In genomic region chr2:110732422-110733413, GRCh38 we compare ENCODE assay signal across 8 cellular contexts. TPM values are rescaled to one million over a fixed set of nuclear protein-coding genes. Genes with fewer than 3 reads are reported as not detected.
DNase-seq lines count a peak whose midpoint lies in the region; ATAC-seq and TF ChIP-seq lines count a peak whose summit lies in the region.

Gene ACOXL, plus strand, starts transcription at chr2:110732573. Its CDS starts 35,817 bp downstream, at chr2:110768390.

- no peak within 1 kb of the TSS for H3K27ac Mint-ChIP-seq in activated CD4-positive, alpha-beta T cell treated with anti-CD3 and anti-CD28 coated beads, Interleukin-2, amount 10 ng/mL, durations not matched to agents 7 days and 5 days
- no peak within 1 kb of the TSS for H3K27ac Mint-ChIP-seq in activated CD4-positive, alpha-beta memory T cell treated with anti-CD3 and anti-CD28 coated beads for 36 hours

- H3K27me3 ChIP-seq in thoracic aorta (replicated peaks; ENCODE audit: insufficient read depth) = peaks cover 5% of the 10 kb centered on the region

- peaks cover 14% of the 10 kb centered on the region for H3K4me1 Mint-ChIP-seq in activated CD4-positive, alpha-beta T cell treated with anti-CD3 and anti-CD28 coated beads, Interleukin-2, amount 10 ng/mL, durations not matched to agents 7 days and 5 days
- peaks cover 13% of the 10 kb centered on the region for H3K4me1 Mint-ChIP-seq in activated CD4-positive, alpha-beta memory T cell treated with anti-CD3 and anti-CD28 coated beads for 36 hours (ENCODE audit: low read depth)

- no peak for ATAC-seq in thoracic aorta (ENCODE audit: insufficient number of reproducible peaks, low FRiP score, low read depth)

- peak within 1 kb of the TSS; percentile 55 for H3K4me3 Mint-ChIP-seq in activated CD4-positive, alpha-beta T cell treated with anti-CD3 and anti-CD28 coated beads, Interleukin-2, amount 10 ng/mL, durations not matched to agents 7 days and 5 days
- peak within 1 kb of the TSS; percentile 20 for H3K4me3 Mint-ChIP-seq in activated CD4-positive, alpha-beta memory T cell treated with anti-CD3 and anti-CD28 coated beads for 36 hours

- peaks cover 2% of the 10 kb centered on the region for H3K9me3 Mint-ChIP-seq in activated CD4-positive, alpha-beta T cell treated with anti-CD3 and anti-CD28 coated beads, Interleukin-2, amount 10 ng/mL, durations not matched to agents 7 days and 5 days
- no peaks in the 10 kb centered on the region for H3K9me3 Mint-ChIP-seq in activated CD4-positive, alpha-beta memory T cell treated with anti-CD3 and anti-CD28 coated beads for 36 hours

- no peak within 1 kb of the TSS for H3K27ac ChIP-seq in thoracic aorta

- DNase-seq in activated CD4-positive, alpha-beta T cell treated with anti-CD3 and anti-CD28 coated beads, Interleukin-2, amount 10 ng/mL, durations not matched to agents 7 days and 5 days = peak; percentile 24
- DNase-seq in activated CD4-positive, alpha-beta T cell treated with anti-CD3 and anti-CD28 coated beads for 4 hours = no peak
- no peak for DNase-seq in activated CD4-positive, alpha-beta memory T cell treated with anti-CD3 and anti-CD28 coated beads for 36 hours
- peak; percentile 78 for DNase-seq in iPS-NIHi7 (ENCODE audit: extremely low spot score)
- no peak for DNase-seq in thoracic aorta (ENCODE audit: low spot score)
- no peak for DNase-seq in NCI-H82 treated with DMSO at 0.1 percent for 48 hours (lab: John Stamatoyannopoulos, UW; ENCODE audit: unreplicated experiment)
- DNase-seq in foreskin melanocyte = no peak
- no peak for DNase-seq in activated CD4-positive, CD25-positive, alpha-beta regulatory T cell (lab: John Stamatoyannopoulos, UW)

- peak within 1 kb of the TSS; percentile 61 for H3K4me3 ChIP-seq in thoracic aorta

- POLR2A ChIA-PET in activated CD4-positive, alpha-beta T cell treated with anti-CD3 and anti-CD28 coated beads, Interleukin-2, amount 10 ng/mL, durations not matched to agents 7 days and 5 days (lab: Charles Lee) = no interaction called here
- POLR2A ChIA-PET in activated CD4-positive, alpha-beta memory T cell treated with anti-CD3 and anti-CD28 coated beads for 36 hours (lab: Charles Lee) = no interaction called here

- no peaks in the 10 kb centered on the region for H3K36me3 ChIP-seq in thoracic aorta

- CTCF ChIA-PET in activated CD4-positive, alpha-beta T cell treated with anti-CD3 and anti-CD28 coated beads, Interleukin-2, amount 10 ng/mL, durations not matched to agents 7 days and 5 days (lab: Charles Lee) = interaction anchor here (1.1 to 1.6 kb wide), 2 partner anchors 13 to 16 kb away, joined by 3 to 4 read pairs; no protein-coding TSS in a partner anchor
- CTCF ChIA-PET in activated CD4-positive, alpha-beta memory T cell treated with anti-CD3 and anti-CD28 coated beads for 36 hours (lab: Charles Lee) = interaction anchor here (1.1 kb wide), 1 partner anchor 23 kb away, joined by 3 read pairs; no protein-coding TSS in a partner anchor

- TF ChIP-seq CTCF in thoracic aorta (IDR thresholded peaks at IDR 0.05) = no peak

- H3K4me1 ChIP-seq in thoracic aorta (ENCODE audit: control insufficient read depth in 1 of 2, low read depth in 2 of 2) = peaks cover 0 to 14% of the 10 kb centered on the region in 2 donors

- H3K36me3 Mint-ChIP-seq in activated CD4-positive, alpha-beta T cell treated with anti-CD3 and anti-CD28 coated beads, Interleukin-2, amount 10 ng/mL, durations not matched to agents 7 days and 5 days (ENCODE audit: low read depth) = no peaks in the 10 kb centered on the region
- no peaks in the 10 kb centered on the region for H3K36me3 Mint-ChIP-seq in activated CD4-positive, alpha-beta memory T cell treated with anti-CD3 and anti-CD28 coated beads for 36 hours

- no peaks in the 10 kb centered on the region for H3K9me3 ChIP-seq in thoracic aorta

- intact Hi-C loops in activated CD4-positive, alpha-beta memory T cell treated with anti-CD3 and anti-CD28 coated beads for 36 hours (cut with micrococcal nuclease) = no loop called here

- peaks cover 79% of the 10 kb centered on the region for H3K27me3 Mint-ChIP-seq in activated CD4-positive, alpha-beta T cell treated with anti-CD3 and anti-CD28 coated beads, Interleukin-2, amount 10 ng/mL, durations not matched to agents 7 days and 5 days
- peaks cover 65% of the 10 kb centered on the region for H3K27me3 Mint-ChIP-seq in activated CD4-positive, alpha-beta memory T cell treated with anti-CD3 and anti-CD28 coated beads for 36 hours

RNA-seq across cellular contexts. Expression of gene ACOXL, which starts in this region (rescaled TPM):
- under 1 TPM in 1 of 2 experiments, not detected in 1; 0.15 TPM for total RNA-seq in activated CD4-positive, alpha-beta T cell treated with anti-CD3 and anti-CD28 coated beads, Interleukin-2, amount 10 ng/mL, durations not matched to agents 7 days and 5 days
- total RNA-seq in activated CD4-positive, alpha-beta memory T cell treated with anti-CD3 and anti-CD28 coated beads for 36 hours = under 1 TPM; 0.26 to 0.41 TPM
- total RNA-seq in thoracic aorta = not detected

Comparison
In these comparisons a context has a peak if more than half of its experiments do, and no peak if none do; other contexts are left out.
1. Peak in DNase-seq in activated CD4-positive, alpha-beta T cell treated with anti-CD3 and anti-CD28 coated beads, Interleukin-2, amount 10 ng/mL, durations not matched to agents 7 days and 5 days; RNA of the gene not detected or under 1 TPM.